Comparison of ENCODE assay signal across 3 cellular contexts in genomic region chr4:47668256-47668655, GRCh38.
"Had no signal": no experiment of that assay in that cellular context is flagged by ENCODE, and none has a peak within 500 bp of the region (broad histone marks: within the 10 kb centered on the region; RNA-seq: fewer than 3 reads in every experiment).

No MANE protein-coding gene starts in this region.

- H3K27ac ChIP-seq: HL-60 had no signal

- FAIRE-seq: HTR-8/SVneo had no signal

- H3K4me3 ChIP-seq: K562 had no signal
